ENCODE assay signal across 12 cellular contexts in the genomic region with DNA sequence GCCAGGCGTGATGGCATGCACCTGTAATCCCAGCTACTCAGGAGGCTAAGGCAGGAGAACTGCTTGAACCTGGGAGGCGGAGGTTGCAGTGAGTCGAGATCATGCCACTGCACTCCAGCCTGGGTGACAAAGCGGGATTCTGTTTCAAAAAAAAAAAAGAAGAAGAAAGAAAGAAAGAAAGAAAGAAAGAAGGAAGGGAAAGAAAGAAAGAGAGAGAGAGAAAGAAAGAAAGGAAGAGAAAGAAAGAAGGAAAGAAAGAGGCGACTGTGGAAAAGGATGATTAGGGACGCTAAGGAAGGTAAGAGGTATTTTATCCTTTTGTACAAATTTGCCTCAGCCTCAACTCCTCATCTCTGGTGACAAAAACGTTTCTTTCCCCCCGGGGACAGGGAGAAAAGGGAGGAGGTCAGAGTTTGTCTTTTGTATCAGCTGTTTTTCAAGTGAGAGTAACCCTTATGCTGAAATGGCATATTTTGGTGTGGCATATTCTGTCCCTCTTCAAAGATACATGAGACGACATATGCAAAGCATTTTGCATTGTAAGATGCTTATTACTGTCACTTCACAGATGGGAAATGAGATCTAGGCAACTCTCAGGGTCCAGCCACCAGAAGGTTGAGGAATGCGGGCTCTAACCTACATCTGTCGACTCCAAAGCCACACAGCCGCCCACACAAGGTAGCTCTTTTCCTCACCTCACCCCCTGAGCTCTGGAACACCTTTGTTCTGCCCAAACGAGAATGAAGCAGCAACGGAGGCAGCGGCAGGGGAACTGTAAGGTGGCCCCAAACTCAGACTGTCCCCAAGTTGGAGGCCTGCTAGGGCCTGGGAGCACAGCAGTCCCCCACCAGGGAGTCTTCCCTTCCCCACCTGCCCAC. TPM values are rescaled to one million over a fixed set of nuclear protein-coding genes. Genes with fewer than 3 reads are reported as not detected.
A peak's percentile ranks its signal among the peaks of the same experiment; 100 is the strongest.
DNase-seq lines count a peak whose midpoint lies in the region; ATAC-seq and TF ChIP-seq lines count a peak whose summit lies in the region.
"Had no signal": no experiment of that assay in that cellular context is flagged by ENCODE, and none has a peak within 500 bp of the region (broad histone marks: within the 10 kb centered on the region; RNA-seq: fewer than 3 reads in every experiment).

No MANE protein-coding gene starts in this region.

- H3K27ac ChIP-seq in BLaER1 treated with 17β-estradiol and CSF1 and Interleukin-3, amounts not matched to agents 10 nM and 100 nM: peak overlapping the region; percentile 42 to 83 (median 78); a peak in 20 of 22 replicates
- H3K27ac ChIP-seq: ascending aorta, C4-2B had no signal

- no peaks in the 10 kb centered on the region for H3K36me3 ChIP-seq in BLaER1 treated with 17β-estradiol and CSF1 and Interleukin-3, amounts not matched to agents 10 nM and 100 nM
- H3K36me3 ChIP-seq: ascending aorta, left ventricle myocardium inferior had no signal

- POLR2A ChIA-PET in activated naive CD8-positive, alpha-beta T cell treated with anti-CD3 and anti-CD28 coated beads, Interleukin-2, amount 10 ng/mL, durations not matched to agents 7 days and 5 days (lab: Charles Lee): interaction anchor here (0.7 to 6.5 kb wide), 6 partner anchors 10 to 348 kb away, joined by 3 to 170 read pairs (median 26); partner anchors contain the start of genes ELK4 and NUAK2
- POLR2A ChIA-PET in naive thymus-derived CD8-positive, alpha-beta T cell (lab: Charles Lee): interaction anchor here (0.7 to 10.1 kb wide), 8 partner anchors 8 to 478 kb away, joined by 3 to 467 read pairs (median 50); partner anchors contain the start of gene NUAK2
- POLR2A ChIA-PET in GM10248 (lab: Yijun Ruan, JAX): no interaction called here

- peaks cover 0 to 4% (median 0%) of the 10 kb centered on the region in 11 experiments; a peak in 1 of 22 replicates for H3K9me3 ChIP-seq in BLaER1 treated with 17β-estradiol and CSF1 and Interleukin-3, amounts not matched to agents 10 nM and 100 nM (replicated peaks in 1 of 11)
- H3K9me3 ChIP-seq: ascending aorta, left ventricle myocardium inferior had no signal

- no peaks in the 10 kb centered on the region for H3K36me3 Mint-ChIP-seq in activated naive CD8-positive, alpha-beta T cell treated with anti-CD3 and anti-CD28 coated beads, Interleukin-2, amount 10 ng/mL, durations not matched to agents 7 days and 5 days
- no peaks in the 10 kb centered on the region for H3K36me3 Mint-ChIP-seq in naive thymus-derived CD8-positive, alpha-beta T cell

- no peak overlapping the region for H3K4me3 ChIP-seq in BLaER1 treated with 17β-estradiol and CSF1 and Interleukin-3, amounts not matched to agents 10 nM and 100 nM
- H3K4me3 ChIP-seq: ascending aorta, left ventricle myocardium inferior had no signal

- ATAC-seq in activated naive CD8-positive, alpha-beta T cell treated with anti-CD3 and anti-CD28 coated beads, Interleukin-2, amount 10 ng/mL, durations not matched to agents 7 days and 5 days (ENCODE audit: low read depth): no peak
- ATAC-seq in naive thymus-derived CD8-positive, alpha-beta T cell: no peak
- ATAC-seq in left colon (no peak), left cardiac atrium (no peak)
- ATAC-seq: stimulated activated effector memory CD8-positive, alpha-beta T cell treated with anti-CD3 and anti-CD28 coated beads, Interleukin-12 subunit alpha, Interleukin-12 subunit beta, amount 100 ng/mL, for 72 hours had no signal

- H3K4me3 Mint-ChIP-seq in activated naive CD8-positive, alpha-beta T cell treated with anti-CD3 and anti-CD28 coated beads, Interleukin-2, amount 10 ng/mL, durations not matched to agents 7 days and 5 days: no peak overlapping the region
- peak overlapping the region; percentile 55 to 88 (median 72) for H3K4me3 Mint-ChIP-seq in naive thymus-derived CD8-positive, alpha-beta T cell

- H3K4me1 Mint-ChIP-seq in activated naive CD8-positive, alpha-beta T cell treated with anti-CD3 and anti-CD28 coated beads, Interleukin-2, amount 10 ng/mL, durations not matched to agents 7 days and 5 days: peaks cover 68% of the 10 kb centered on the region
- H3K4me1 Mint-ChIP-seq in naive thymus-derived CD8-positive, alpha-beta T cell: peaks cover 57 to 96% (median 89%) of the 10 kb centered on the region in 4 donors

- TF ChIP-seq RAD21 in Ishikawa (IDR thresholded peaks at IDR 0.05; ENCODE audit: low read depth): no peak

- no peak for TF ChIP-seq EP300 in Ishikawa (IDR thresholded peaks at IDR 0.05; ENCODE audit: borderline replicate concordance)

- H4K20me1 ChIP-seq in BLaER1 treated with 17β-estradiol and CSF1 and Interleukin-3, amounts not matched to agents 10 nM and 100 nM: peaks cover 0 to 49% (median 8%) of the 10 kb centered on the region in 11 experiments; a peak in 10 of 22 replicates

- peak overlapping the region; percentile 92 to 98 (median 96) for H3K4me2 ChIP-seq in BLaER1 treated with 17β-estradiol and CSF1 and Interleukin-3, amounts not matched to agents 10 nM and 100 nM

- no peak for DNase-seq in activated naive CD8-positive, alpha-beta T cell treated with anti-CD3 and anti-CD28 coated beads, Interleukin-2, amount 10 ng/mL, durations not matched to agents 7 days and 5 days
- peak in 1 of 10 donors; percentile 47 for DNase-seq in naive thymus-derived CD8-positive, alpha-beta T cell
- DNase-seq in left colon (no peak), GM10248 (ENCODE audit: extremely low spot score) (no peak), NCI-H1417 treated with DMSO at 0.1 percent for 48 hours (lab: John Stamatoyannopoulos, UW) (no peak), left cardiac atrium (no peak)
- DNase-seq: left ventricle myocardium inferior had no signal

- CTCF ChIA-PET in GM10248 (lab: Yijun Ruan, JAX): interaction anchor here (0.8 to 42.6 kb wide), 6 partner anchors 8 to 201 kb away, joined by 3 to 1591 read pairs (median 125); partner anchors contain the start of gene NUAK2

- H3K27me3 Mint-ChIP-seq in activated naive CD8-positive, alpha-beta T cell treated with anti-CD3 and anti-CD28 coated beads, Interleukin-2, amount 10 ng/mL, durations not matched to agents 7 days and 5 days: peaks cover 25% of the 10 kb centered on the region
- H3K27me3 Mint-ChIP-seq in naive thymus-derived CD8-positive, alpha-beta T cell: peaks cover 0 to 3% (median 0%) of the 10 kb centered on the region in 5 donors

- H3K9me3 Mint-ChIP-seq in activated naive CD8-positive, alpha-beta T cell treated with anti-CD3 and anti-CD28 coated beads, Interleukin-2, amount 10 ng/mL, durations not matched to agents 7 days and 5 days: no peaks in the 10 kb centered on the region
- H3K9me3 Mint-ChIP-seq in naive thymus-derived CD8-positive, alpha-beta T cell: peaks cover 0 to 3% (median 0%) of the 10 kb centered on the region in 9 donors
- H3K9me3 Mint-ChIP-seq: stimulated activated effector memory CD8-positive, alpha-beta T cell treated with anti-CD3 and anti-CD28 coated beads, Interleukin-12 subunit alpha, Interleukin-12 subunit beta, amount 100 ng/mL, for 72 hours had no signal

- intact Hi-C loops in left colon (cut with DNase I, micrococcal nuclease): no loop called here
- intact Hi-C loops in left cardiac atrium (cut with DNase I): no loop called here

- peak overlapping the region; percentile 91 for H3K27ac Mint-ChIP-seq in activated naive CD8-positive, alpha-beta T cell treated with anti-CD3 and anti-CD28 coated beads, Interleukin-2, amount 10 ng/mL, durations not matched to agents 7 days and 5 days
- H3K27ac Mint-ChIP-seq in naive thymus-derived CD8-positive, alpha-beta T cell: peak overlapping the region; percentile 74 to 100 (median 95)

- H3K9ac ChIP-seq in BLaER1 treated with 17β-estradiol and CSF1 and Interleukin-3, amounts not matched to agents 10 nM and 100 nM: peak overlapping the region in 7 of 11 experiments; percentile 28 to 74 (median 68); a peak in 10 of 22 replicates

- peaks cover 51 to 72% (median 66%) of the 10 kb centered on the region in 10 experiments for H3K4me1 ChIP-seq in BLaER1 treated with 17β-estradiol and CSF1 and Interleukin-3, amounts not matched to agents 10 nM and 100 nM
- H3K4me1 ChIP-seq: ascending aorta had no signal

- H3K27me3 ChIP-seq in BLaER1 treated with 17β-estradiol and CSF1 and Interleukin-3, amounts not matched to agents 10 nM and 100 nM: peaks cover 18 to 40% (median 34%) of the 10 kb centered on the region in 11 experiments
- H3K27me3 ChIP-seq: ascending aorta had no signal

- no peak for TF ChIP-seq CTCF in GM10248 (IDR thresholded peaks at IDR 0.05; ENCODE audit: control extremely low read depth, extremely low read depth, low read depth, missing control alignments)

TF ChIP-seq in Ishikawa, 13 proteins besides CTCF, POLR2A, EP300 and RAD21:
- peak; percentile 64; the same call in 1 of the 2 replicates for TF ChIP-seq EGR1 (IDR thresholded peaks at IDR 0.05)
- TF ChIP-seq, protein P1, sequence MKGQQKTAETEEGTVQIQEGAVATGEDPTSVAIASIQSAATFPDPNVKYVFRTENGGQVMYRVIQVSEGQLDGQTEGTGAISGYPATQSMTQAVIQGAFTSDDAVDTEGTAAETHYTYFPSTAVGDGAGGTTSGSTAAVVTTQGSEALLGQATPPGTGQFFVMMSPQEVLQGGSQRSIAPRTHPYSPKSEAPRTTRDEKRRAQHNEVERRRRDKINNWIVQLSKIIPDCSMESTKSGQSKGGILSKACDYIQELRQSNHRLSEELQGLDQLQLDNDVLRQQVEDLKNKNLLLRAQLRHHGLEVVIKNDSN (IDR thresholded peaks at IDR 0.05): no peak

RNA-seq across cellular contexts. Expression of gene NUAK2, which starts 38.0 kb away (rescaled TPM):
- 10 to 100 TPM; 13.0 to 14.7 TPM for total RNA-seq in activated naive CD8-positive, alpha-beta T cell treated with anti-CD3 and anti-CD28 coated beads, Interleukin-2, amount 10 ng/mL, durations not matched to agents 7 days and 5 days
- total RNA-seq in naive thymus-derived CD8-positive, alpha-beta T cell: 10 to 100 TPM; 46.9 to 47.9 TPM
- polyA plus RNA-seq in naive thymus-derived CD8-positive, alpha-beta T cell: 10 to 100 TPM; 14.3 to 73.6 (median 34.0) TPM
- total RNA-seq in left colon: 10 to 100 TPM; 27.7 to 29.2 TPM
- 1 to 10 TPM; 1.2 to 1.4 TPM for total RNA-seq in left cardiac atrium

RNA-seq across cellular contexts. Expression of gene TMCC2, which starts 55.8 kb away (rescaled TPM):
- 1 to 10 TPM; 3.4 to 4.4 TPM for total RNA-seq in activated naive CD8-positive, alpha-beta T cell treated with anti-CD3 and anti-CD28 coated beads, Interleukin-2, amount 10 ng/mL, durations not matched to agents 7 days and 5 days
- 1 to 10 TPM; 3.9 to 4.7 TPM for total RNA-seq in naive thymus-derived CD8-positive, alpha-beta T cell
- 1 to 10 TPM in 1 of 3 donors, under 1 TPM in 2; 0.37 to 2.0 (median 0.40) TPM for polyA plus RNA-seq in naive thymus-derived CD8-positive, alpha-beta T cell
- total RNA-seq in left colon: 1 to 10 TPM in 1 of 2 donors, under 1 TPM in 1; 0.27 to 1.2 TPM
- 10 to 100 TPM in 1 of 2 donors, 1 to 10 TPM in 1; 7.3 to 11.9 TPM for total RNA-seq in left cardiac atrium

Comparison
In these comparisons a context has a peak if more than half of its experiments do, and no peak if none do; other contexts are left out.
1. RNA of gene NUAK2, which starts 38.0 kb away (total RNA-seq): 46.9 to 47.9 TPM in naive thymus-derived CD8-positive, alpha-beta T cell, 27.7 to 29.2 TPM in left colon and 13.0 to 14.7 TPM in activated naive CD8-positive, alpha-beta T cell treated with anti-CD3 and anti-CD28 coated beads, Interleukin-2, amount 10 ng/mL, durations not matched to agents 7 days and 5 days; 1.2 to 1.4 TPM in left cardiac atrium; every median in the first group is over 4 times any median in the second.